8 cellular contexts compared by ENCODE assay signal in the genomic region with DNA sequence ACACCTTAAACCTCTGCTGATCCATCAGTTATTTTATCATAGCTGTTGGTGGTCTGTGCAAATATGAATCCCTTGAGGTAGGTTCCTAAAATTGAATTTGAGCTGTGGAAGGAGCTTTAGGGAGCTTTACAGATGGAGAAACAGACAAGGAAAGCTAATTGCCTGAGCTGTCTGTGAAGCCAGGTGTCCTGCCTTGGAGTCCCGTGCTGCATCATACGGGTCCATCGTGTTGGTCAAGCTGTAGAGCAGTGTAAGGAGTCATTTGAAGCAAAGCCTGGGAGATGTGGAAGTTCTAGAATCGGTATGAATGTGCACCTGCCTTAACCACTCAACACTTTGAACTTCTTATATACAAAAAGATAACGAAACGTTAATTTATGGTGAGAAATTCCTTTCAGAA. TPM values are rescaled to one million over a fixed set of nuclear protein-coding genes. Genes with fewer than 3 reads are reported as not detected.
DNase-seq lines count a peak whose midpoint lies in the region; ATAC-seq and TF ChIP-seq lines count a peak whose summit lies in the region.

No MANE protein-coding gene starts in this region.

- CTCF ChIA-PET in WTC11 (lab: Charles Lee) = interaction anchor here (1.0 to 6.4 kb wide), 14 partner anchors 12 to 145 kb away, joined by 3 to 51 read pairs (median 6); partner anchors contain the start of genes CAPN1, CDC42EP2, DPF2 and ZNHIT2

- H3K27me3 ChIP-seq in iPS-20b (ENCODE audit: insufficient read depth, low read length) (no peaks in the 10 kb centered on the region), thoracic aorta (replicated peaks; ENCODE audit: insufficient read depth) (no peaks in the 10 kb centered on the region)

- H3K9me3 ChIP-seq in iPS-20b (ENCODE audit: insufficient read depth, low read depth, low read length) (no peaks in the 10 kb centered on the region), thoracic aorta (no peaks in the 10 kb centered on the region)

- no peak for ATAC-seq in WTC11
- no peak for ATAC-seq in thoracic aorta (ENCODE audit: insufficient number of reproducible peaks, low FRiP score, low read depth)
- ATAC-seq in HG03565 (IDR thresholded peaks at IDR 0.05; ENCODE audit: unreplicated experiment) = no peak

- no peaks in the 10 kb centered on the region for H3K9me3 Mint-ChIP-seq in activated T-cell treated with anti-CD3 and anti-CD28 coated beads, Interleukin-2, amount 50 U/mL, for 24 hours
- no peaks in the 10 kb centered on the region for H3K9me3 Mint-ChIP-seq in WTC11

- peak overlapping the region; percentile 96 for H3K4me3 Mint-ChIP-seq in activated T-cell treated with anti-CD3 and anti-CD28 coated beads, Interleukin-2, amount 50 U/mL, for 24 hours
- H3K4me3 Mint-ChIP-seq in WTC11 = peak overlapping the region; percentile 92

- peaks cover 45% of the 10 kb centered on the region for H3K4me1 Mint-ChIP-seq in activated T-cell treated with anti-CD3 and anti-CD28 coated beads, Interleukin-2, amount 50 U/mL, for 24 hours (ENCODE audit: low read depth)
- H3K4me1 Mint-ChIP-seq in WTC11 = peaks cover 18% of the 10 kb centered on the region

- POLR2A ChIA-PET in WTC11 (lab: Charles Lee) = interaction anchor here (1.1 to 2.0 kb wide), 4 partner anchors 53 to 238 kb away, joined by 3 to 13 read pairs (median 4); partner anchors contain the start of gene CDC42EP2

- H3K27ac Mint-ChIP-seq in activated T-cell treated with anti-CD3 and anti-CD28 coated beads, Interleukin-2, amount 50 U/mL, for 24 hours = peak overlapping the region; percentile 98
- H3K27ac Mint-ChIP-seq in WTC11 = no peak overlapping the region; the same call in 1 of the 2 replicates

- H3K36me3 ChIP-seq in iPS-20b (ENCODE audit: insufficient read depth, low read depth, low read length) (peaks cover 29% of the 10 kb centered on the region), thoracic aorta (no peaks in the 10 kb centered on the region)

- no peak for DNase-seq in activated T-cell treated with anti-CD3 and anti-CD28 coated beads, Interleukin-2, amount 50 U/mL, for 24 hours
- DNase-seq in activated T-cell treated with anti-CD3 and anti-CD28 coated beads for 4 hours (no peak), WTC11 (ENCODE audit: low spot score) (no peak), thoracic aorta (ENCODE audit: low spot score) (no peak), DMS114 treated with DMSO at 0.1 percent for 48 hours (lab: John Stamatoyannopoulos, UW; ENCODE audit: unreplicated experiment) (no peak), AG08396 (ENCODE audit: low spot score) (no peak)

- H3K9ac ChIP-seq in iPS-20b (ENCODE audit: low read depth, low read length) = peak overlapping the region; percentile 94

- no peaks in the 10 kb centered on the region for H3K27me3 Mint-ChIP-seq in activated T-cell treated with anti-CD3 and anti-CD28 coated beads, Interleukin-2, amount 50 U/mL, for 24 hours
- peaks cover 13% of the 10 kb centered on the region for H3K27me3 Mint-ChIP-seq in WTC11 (ENCODE audit: low read depth)

- peaks cover 59% of the 10 kb centered on the region for H3K36me3 Mint-ChIP-seq in activated T-cell treated with anti-CD3 and anti-CD28 coated beads, Interleukin-2, amount 50 U/mL, for 24 hours (ENCODE audit: low read depth)
- peaks cover 21% of the 10 kb centered on the region for H3K36me3 Mint-ChIP-seq in WTC11

- no peak for TF ChIP-seq CTCF in WTC11 (IDR thresholded peaks at IDR 0.05)
- no peak for TF ChIP-seq CTCF in thoracic aorta (IDR thresholded peaks at IDR 0.05)

- H3K27ac ChIP-seq in iPS-20b (ENCODE audit: low read length) (no peak overlapping the region), thoracic aorta (peak overlapping the region; percentile 79 to 87)

- H3K4me3 ChIP-seq in iPS-20b (ENCODE audit: low read length) = peak overlapping the region; percentile 99
- H3K4me3 ChIP-seq in thoracic aorta = peak overlapping the region; percentile 84

- peaks cover 3% of the 10 kb centered on the region; the same call in 1 of the 2 replicates for H3K4me1 ChIP-seq in iPS-20b (ENCODE audit: insufficient read depth, low read length)
- peaks cover 6 to 17% of the 10 kb centered on the region in 2 donors for H3K4me1 ChIP-seq in thoracic aorta (ENCODE audit: control insufficient read depth in 1 of 2, low read depth in 2 of 2)

TF ChIP-seq in WTC11, 78 proteins besides CTCF, POLR2A, EP300 and RAD21:
- TF ChIP-seq, protein P1, sequence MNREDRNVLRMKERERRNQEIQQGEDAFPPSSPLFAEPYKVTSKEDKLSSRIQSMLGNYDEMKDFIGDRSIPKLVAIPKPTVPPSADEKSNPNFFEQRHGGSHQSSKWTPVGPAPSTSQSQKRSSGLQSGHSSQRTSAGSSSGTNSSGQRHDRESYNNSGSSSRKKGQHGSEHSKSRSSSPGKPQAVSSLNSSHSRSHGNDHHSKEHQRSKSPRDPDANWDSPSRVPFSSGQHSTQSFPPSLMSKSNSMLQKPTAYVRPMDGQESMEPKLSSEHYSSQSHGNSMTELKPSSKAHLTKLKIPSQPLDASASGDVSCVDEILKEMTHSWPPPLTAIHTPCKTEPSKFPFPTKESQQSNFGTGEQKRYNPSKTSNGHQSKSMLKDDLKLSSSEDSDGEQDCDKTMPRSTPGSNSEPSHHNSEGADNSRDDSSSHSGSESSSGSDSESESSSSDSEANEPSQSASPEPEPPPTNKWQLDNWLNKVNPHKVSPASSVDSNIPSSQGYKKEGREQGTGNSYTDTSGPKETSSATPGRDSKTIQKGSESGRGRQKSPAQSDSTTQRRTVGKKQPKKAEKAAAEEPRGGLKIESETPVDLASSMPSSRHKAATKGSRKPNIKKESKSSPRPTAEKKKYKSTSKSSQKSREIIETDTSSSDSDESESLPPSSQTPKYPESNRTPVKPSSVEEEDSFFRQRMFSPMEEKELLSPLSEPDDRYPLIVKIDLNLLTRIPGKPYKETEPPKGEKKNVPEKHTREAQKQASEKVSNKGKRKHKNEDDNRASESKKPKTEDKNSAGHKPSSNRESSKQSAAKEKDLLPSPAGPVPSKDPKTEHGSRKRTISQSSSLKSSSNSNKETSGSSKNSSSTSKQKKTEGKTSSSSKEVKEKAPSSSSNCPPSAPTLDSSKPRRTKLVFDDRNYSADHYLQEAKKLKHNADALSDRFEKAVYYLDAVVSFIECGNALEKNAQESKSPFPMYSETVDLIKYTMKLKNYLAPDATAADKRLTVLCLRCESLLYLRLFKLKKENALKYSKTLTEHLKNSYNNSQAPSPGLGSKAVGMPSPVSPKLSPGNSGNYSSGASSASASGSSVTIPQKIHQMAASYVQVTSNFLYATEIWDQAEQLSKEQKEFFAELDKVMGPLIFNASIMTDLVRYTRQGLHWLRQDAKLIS (CRISPR knock-in tag; IDR thresholded peaks at IDR 0.05; ENCODE audit: borderline replicate concordance) = no peak
- no peak for TF ChIP-seq JAZF1 (CRISPR knock-in tag; IDR thresholded peaks at IDR 0.05)
- TF ChIP-seq FOXK1 (CRISPR knock-in tag; IDR thresholded peaks at IDR 0.05) = no peak

RNA-seq across cellular contexts. Expression of gene POLA2, which starts 1.0 kb away (rescaled TPM):
- total RNA-seq in WTC11 (2021) (26.9 to 35.6 TPM (median 28.5 TPM) in 3 replicates), thoracic aorta (10 to 100 TPM in 1 of 2 donors, 1 to 10 TPM in 1; 5.6 to 13.5 TPM)

RNA-seq across cellular contexts. Expression of gene CDC42EP2, which starts 51.9 kb away (rescaled TPM):
- total RNA-seq in WTC11 (2021) (11.0 to 15.2 TPM (median 11.5 TPM) in 3 replicates), thoracic aorta (10 to 100 TPM in 1 of 2 donors, 1 to 10 TPM in 1; 8.5 to 18.7 TPM)
